Comparison of ENCODE assay signal across 9 cellular contexts in the genomic region with DNA sequence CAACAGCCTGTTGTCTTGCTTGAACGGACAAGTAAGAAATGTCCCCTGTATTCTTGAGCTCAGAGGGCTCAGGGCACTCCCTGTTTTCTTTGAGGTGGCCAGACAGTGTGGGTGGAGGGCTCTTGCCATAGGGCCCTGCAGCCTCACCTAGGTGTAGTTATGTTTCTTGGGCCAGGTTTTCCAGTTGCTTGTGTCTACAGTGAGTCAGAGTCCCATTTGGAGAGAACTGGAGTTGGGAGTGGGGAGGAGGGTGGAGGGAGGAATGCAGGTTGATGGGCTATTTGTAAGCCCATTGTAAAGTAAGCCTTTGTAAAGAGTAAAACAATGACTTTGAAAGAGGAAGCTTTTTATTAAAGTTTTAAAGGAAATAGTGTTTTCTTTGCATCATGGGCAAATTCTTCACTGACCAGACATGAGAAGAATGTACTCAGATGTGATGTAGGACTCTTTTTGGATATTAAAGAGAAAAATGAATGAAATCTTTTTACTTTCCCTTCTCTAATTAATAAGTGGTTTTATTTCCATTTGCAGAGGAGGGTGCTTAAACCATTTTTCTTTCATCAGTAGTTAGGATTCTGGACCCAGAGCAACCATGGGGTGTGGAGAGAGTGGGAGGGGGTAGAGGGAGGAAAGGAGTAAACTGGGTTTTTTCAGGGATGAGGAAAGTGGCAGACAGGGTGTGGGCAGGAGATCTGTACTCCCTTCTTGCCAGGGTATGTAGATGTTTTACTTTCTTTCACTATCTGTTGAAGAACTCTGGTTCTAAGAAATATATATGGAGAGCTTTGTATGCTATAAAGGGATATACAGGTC. TPM values are rescaled to one million over a fixed set of nuclear protein-coding genes. Genes with fewer than 3 reads are reported as not detected.
DNase-seq lines count a peak whose midpoint lies in the region; ATAC-seq, FAIRE-seq and TF ChIP-seq lines count a peak whose summit lies in the region.
"Had no signal": no experiment of that assay in that cellular context is flagged by ENCODE, and none has a peak within 500 bp of the region (broad histone marks: within the 10 kb centered on the region; RNA-seq: fewer than 3 reads in every experiment).

No MANE protein-coding gene starts in this region.

- dilution Hi-C loops in keratinocyte (cut with MboI; ENCODE audit: extremely low pct_ligation_motif_present, low sequenced_read_pairs): no loop called here

- peak; percentile 34 for DNase-seq in HPDE6-E6E7 (ENCODE audit: extremely low spot score)
- no peak for DNase-seq in GM12878 (ENCODE audit: low read depth, low spot score)
- peak; percentile 76 for DNase-seq in keratinocyte (ENCODE audit: low read depth, low spot score)
- DNase-seq in stomach: peak; percentile 52
- DNase-seq in MM.1S: no peak
- DNase-seq in amniotic stem cell (lab: John Stamatoyannopoulos, UW): no peak
- DNase-seq in activated naive CD4-positive, alpha-beta T cell treated with anti-CD3 and anti-CD28 coated beads, Interleukin-2, amount 50 U/mL, for 16 hours: no peak
- DNase-seq: right cardiac atrium had no signal

- no peak overlapping the region for H3K4me3 ChIP-seq in GM12878
- peak overlapping the region; percentile 13 to 43 (median 41) for H3K4me3 ChIP-seq in keratinocyte (ENCODE audit: control insufficient read depth in 2 of 3, extremely low read depth in 1 of 3, insufficient read depth in 2 of 3, low read depth in 1 of 3, low read length in 3 of 3)
- peak overlapping the region in 3 of 4 donors; percentile 10 to 35 (median 26) for H3K4me3 ChIP-seq in stomach
- H3K4me3 ChIP-seq in MM.1S (ENCODE audit: low read length): no peak overlapping the region

- TF ChIP-seq RAD21 in GM12878 (IDR thresholded peaks at IDR 0.05; ENCODE audit: insufficient read depth, low read depth, low read length): no peak

- in situ Hi-C loops in GM12878 (cut with MboI): no loop called here

- no peaks in the 10 kb centered on the region for H3K36me3 ChIP-seq in GM12878 (ENCODE audit: control insufficient read depth in 2 of 2, insufficient read depth in 2 of 2, low read length in 1 of 2)
- H3K36me3 ChIP-seq in keratinocyte (ENCODE audit: control insufficient read depth in 2 of 2, extremely low read depth in 1 of 2, insufficient read depth in 2 of 2, low read length in 2 of 2): peaks cover 0 to 12% of the 10 kb centered on the region in 2 experiments
- no peaks in the 10 kb centered on the region for H3K36me3 ChIP-seq in stomach
- H3K36me3 ChIP-seq in MM.1S (replicated peaks; ENCODE audit: insufficient read depth, low read length): no peaks in the 10 kb centered on the region

- intact Hi-C loops in GM12878 (cut with micrococcal nuclease; ENCODE audit: unreplicated experiment) (no loop called here), stomach (cut with DNase I; ENCODE audit: low total_unique reads) (no loop called here)

- SMC1A ChIA-PET in GM12878 (lab: Charles Lee; ENCODE audit: uncharacterized antibody, unreplicated experiment): interaction anchor here (1.1 to 4.7 kb wide), 7 partner anchors 25 to 55 kb away, joined by 4 to 47 read pairs (median 9); partner anchors contain the start of gene MACF1

- TF ChIP-seq CTCF in GM12878 (IDR thresholded peaks at IDR 0.05 in 2 of 3, conservative IDR thresholded peaks at IDR 0.05 in 1 of 3; ENCODE audit: control insufficient read depth in 2 of 3, extremely low read depth in 1 of 3, insufficient read depth in 1 of 3, low read depth in 3 of 3, low read length in 3 of 3) (no peak), keratinocyte (optimal IDR thresholded peaks at IDR 0.05 in 1 of 3, IDR thresholded peaks at IDR 0.05 in 1 of 3, conservative IDR thresholded peaks at IDR 0.05 in 1 of 3; ENCODE audit: extremely low read depth in 1 of 3, insufficient read depth in 2 of 3, low read length in 3 of 3) (no peak), stomach (IDR thresholded peaks at IDR 0.05) (no peak), MM.1S (IDR thresholded peaks at IDR 0.05; ENCODE audit: low read length) (no peak)

- peaks cover 2% of the 10 kb centered on the region; the same call in 1 of the 2 replicates for H4K20me1 ChIP-seq in GM12878 (ENCODE audit: control insufficient read depth, insufficient read depth)
- peaks cover 5% of the 10 kb centered on the region for H4K20me1 ChIP-seq in keratinocyte (ENCODE audit: control insufficient read depth, extremely low read depth, insufficient read depth, low read length)
- H4K20me1 ChIP-seq in MM.1S (ENCODE audit: insufficient read depth, low read length): no peaks in the 10 kb centered on the region

- no TSS peak for BruUV-seq in GM12878 (replicated peaks; lab: Mats Ljungman, UMichigan)

- no peaks in the 10 kb centered on the region for H3K9me2 ChIP-seq in MM.1S (replicated peaks; ENCODE audit: insufficient read depth, low read length)

- H3K27me3 ChIP-seq in GM12878 (replicated peaks in 1 of 2; ENCODE audit: control insufficient read depth in 2 of 2, insufficient read depth in 2 of 2, low read length in 1 of 2) (no peaks in the 10 kb centered on the region), keratinocyte (ENCODE audit: control insufficient read depth, extremely low read depth, insufficient read depth, low read length) (no peaks in the 10 kb centered on the region), stomach (no peaks in the 10 kb centered on the region), MM.1S (replicated peaks; ENCODE audit: insufficient read depth, low read length) (no peaks in the 10 kb centered on the region)

- no peak overlapping the region for H3K9ac ChIP-seq in GM12878 (ENCODE audit: control insufficient read depth, insufficient read depth, low read length)
- H3K9ac ChIP-seq in keratinocyte (ENCODE audit: control insufficient read depth, extremely low read depth, insufficient read depth, low read length): peak overlapping the region; percentile 60
- no peak overlapping the region for H3K9ac ChIP-seq in MM.1S (ENCODE audit: low read length)

- H3F3A ChIP-seq in MM.1S (ENCODE audit: insufficient read depth, low read length): no peaks in the 10 kb centered on the region

- H2AFZ ChIP-seq in GM12878 (ENCODE audit: control insufficient read depth, low read depth, low read length): no peak overlapping the region
- H2AFZ ChIP-seq in keratinocyte (ENCODE audit: control insufficient read depth, low read length): no peak overlapping the region
- H2AFZ ChIP-seq in MM.1S (ENCODE audit: low read length): no peak overlapping the region

- peaks cover 2% of the 10 kb centered on the region; the same call in 1 of the 2 replicates for H3K4me1 ChIP-seq in GM12878 (ENCODE audit: control insufficient read depth, insufficient read depth, low read length)
- peaks cover 48% of the 10 kb centered on the region for H3K4me1 ChIP-seq in keratinocyte (ENCODE audit: control insufficient read depth, extremely low read depth, insufficient read depth, low read length)
- peaks cover 55 to 81% (median 73%) of the 10 kb centered on the region in 4 donors for H3K4me1 ChIP-seq in stomach
- H3K4me1 ChIP-seq in MM.1S (ENCODE audit: low read length): no peaks in the 10 kb centered on the region

- H3K9me3 ChIP-seq in GM12878 (replicated peaks; ENCODE audit: control insufficient read depth, insufficient read depth, low read length) (no peaks in the 10 kb centered on the region), keratinocyte (ENCODE audit: control insufficient read depth, low read depth, low read length) (no peaks in the 10 kb centered on the region), stomach (no peaks in the 10 kb centered on the region), MM.1S (replicated peaks; ENCODE audit: insufficient read depth, low read length) (no peaks in the 10 kb centered on the region)

- CTCF ChIA-PET in GM12878 (lab: Yijun Ruan, JAX): interaction anchor here (0.6 to 4.3 kb wide), 6 partner anchors 12 to 264 kb away, joined by 3 to 48 read pairs (median 4); no protein-coding TSS in a partner anchor

- no peak for TF ChIP-seq EP300 in GM12878 (IDR thresholded peaks at IDR 0.05; ENCODE audit: borderline replicate concordance in 1 of 2, control insufficient read depth in 1 of 2, low read depth in 2 of 2, low read length in 2 of 2)
- no peak for TF ChIP-seq EP300 in stomach (IDR thresholded peaks at IDR 0.05)

- H3K27ac ChIP-seq in GM12878 (ENCODE audit: control insufficient read depth, insufficient read depth) (no peak overlapping the region), keratinocyte (ENCODE audit: control insufficient read depth, insufficient read depth, low read length) (peak overlapping the region; percentile 90), stomach (peak overlapping the region; percentile 86 to 94 (median 87)), MM.1S (ENCODE audit: low read length) (no peak overlapping the region)

- FAIRE-seq in GM12878 (lab: Jason Lieb, UNC): no peak
- peak; percentile 83 for FAIRE-seq in keratinocyte (lab: Jason Lieb, UNC)

- 35% methylated on average over 1 of the region's 1 CpG for WGBS in GM12878 (ENCODE audit: insufficient coverage, insufficient replicate concordance, low lambda C conversion rate, missing lambda C conversion rate)
- WGBS in stomach, 5 donors: 24 to 75% (median 29%) methylated on average over 1 of the region's 1 CpG

- POLR2A ChIA-PET in GM12878 (lab: Charles Lee): interaction anchor here (0.6 to 1.2 kb wide), 3 partner anchors 28 to 94 kb away, joined by 3 to 5 read pairs (median 4); no protein-coding TSS in a partner anchor

- no peak overlapping the region for H3K4me2 ChIP-seq in GM12878 (ENCODE audit: control insufficient read depth, insufficient read depth)
- H3K4me2 ChIP-seq in keratinocyte (ENCODE audit: control insufficient read depth, extremely low read depth, insufficient read depth, low read depth, low read length): peak overlapping the region; percentile 88
- no peak overlapping the region for H3K4me2 ChIP-seq in MM.1S (ENCODE audit: low read depth, low read length)

- ATAC-seq in GM12878 (peak; percentile 44), GM21723 (IDR thresholded peaks at IDR 0.05; ENCODE audit: unreplicated experiment) (no peak)

- TF ChIP-seq POLR2A in GM12878 (IDR thresholded peaks at IDR 0.05; ENCODE audit: low read depth, low read length): no peak
- TF ChIP-seq POLR2A in stomach (IDR thresholded peaks at IDR 0.05): no peak

- RAD21 ChIA-PET in GM12878 (lab: Charles Lee; ENCODE audit: unreplicated experiment): interaction anchor here (1.3 to 2.9 kb wide), 5 partner anchors 26 to 101 kb away, joined by 3 to 27 read pairs (median 7); no protein-coding TSS in a partner anchor

- H3K79me2 ChIP-seq in GM12878 (ENCODE audit: control insufficient read depth, insufficient read depth, low read length): peaks cover 15% of the 10 kb centered on the region
- peaks cover 95% of the 10 kb centered on the region for H3K79me2 ChIP-seq in keratinocyte (ENCODE audit: control insufficient read depth, insufficient read depth, low read length)
- no peaks in the 10 kb centered on the region for H3K79me2 ChIP-seq in MM.1S (ENCODE audit: low read length)

- peaks cover 7% of the 10 kb centered on the region for H3K9me1 ChIP-seq in keratinocyte (ENCODE audit: control insufficient read depth, extremely low read depth, insufficient read depth, low read length)

RNA-seq across cellular contexts. Expression of gene MACF1, which starts 45.1 kb away (rescaled TPM):
- 1,323 and 1,410 TPM in 2 replicates for total RNA-seq in GM12878 (2013; cell fraction: nucleolus; rRNA removed)
- 175 and 184 TPM in 2 replicates for total RNA-seq in GM12878 (2014; rRNA removed)
- 173 and 184 TPM in 2 replicates for total RNA-seq in GM12878 (2014; rRNA removed; fragmentation: Illumina TruSeq; extraction: Trizol)
- 192 and 201 TPM in 2 replicates for total RNA-seq in GM12878 (2021)
- polyA plus RNA-seq in GM12878 (2011; ENCODE audit: low read depth): 51.2 TPM
- 49.5 and 55.6 TPM in 2 replicates for polyA plus RNA-seq in GM12878 (2011; rRNA removed)
- polyA plus RNA-seq in GM12878 (2011; cell fraction: cytosol; rRNA removed): 27.5 and 30.2 TPM in 2 replicates
- polyA plus RNA-seq in GM12878 (2011; cell fraction: nucleus; rRNA removed): 209 and 235 TPM in 2 replicates
- polyA plus RNA-seq in GM12878 (2012): 68.9 and 74.7 TPM in 2 replicates
- 115 and 138 TPM in 2 replicates for polyA plus RNA-seq in GM12878 (2014; fragmentation: Illumina TruSeq; extraction: Trizol)
- 10 to 100 TPM; 15.5 to 25.1 TPM for polyA plus RNA-seq in GM12878 (2014; fragmentation: Nextera tagmentation; extraction: Ambion mirVana)
- 84.8 and 89.8 TPM in 2 replicates for polyA plus RNA-seq in GM12878 (2014; rRNA removed)
- polyA plus RNA-seq in GM12878 (2016; fragmentation: Nextera tagmentation; extraction: Ambion mirVana): 10 to 100 TPM; 55.7 to 64.0 TPM
- 281 and 359 TPM in 2 replicates for polyA minus RNA-seq in GM12878 (2011; rRNA and poly(A)+ RNA removed)
- 55.2 and 61.2 TPM in 2 replicates for polyA minus RNA-seq in GM12878 (2011; cell fraction: cytosol; rRNA and poly(A)+ RNA removed)
- 400 and 552 TPM in 2 replicates for polyA minus RNA-seq in GM12878 (2011; cell fraction: nucleus; rRNA and poly(A)+ RNA removed)
- polyA plus RNA-seq in keratinocyte: 84.8 to 111 TPM (median 96.9 TPM) in 3 replicates
- polyA plus RNA-seq in keratinocyte (2011; ENCODE audit: low read depth): 210 TPM
- polyA plus RNA-seq in keratinocyte (2011; cell fraction: cytosol; rRNA removed): 32.6 and 38.9 TPM in 2 replicates
- polyA plus RNA-seq in keratinocyte (2011; cell fraction: nucleus; rRNA removed): 432 and 528 TPM in 2 replicates
- 132 and 145 TPM in 2 replicates for polyA plus RNA-seq in keratinocyte (2012; ENCODE audit: low replicate concordance)
- 223 to 562 TPM (median 369 TPM) in 3 replicates for polyA minus RNA-seq in keratinocyte
- polyA minus RNA-seq in keratinocyte (2011; cell fraction: cytosol; rRNA and poly(A)+ RNA removed): 87.1 TPM
- polyA minus RNA-seq in keratinocyte (2011; cell fraction: nucleus; rRNA and poly(A)+ RNA removed): 697 and 1,508 TPM in 2 replicates
- total RNA-seq in stomach: 100 to 1,000 TPM; 170 to 662 (median 401) TPM
- polyA plus RNA-seq in stomach: 10 to 100 TPM; 16.8 to 40.1 (median 26.8) TPM

Comparison
In these comparisons a context has a peak if more than half of its experiments do, and no peak if none do; other contexts are left out.
1. DNase-seq: peak in HPDE6-E6E7 (single experiment), keratinocyte (single experiment) and stomach (single experiment); none in GM12878 (single experiment), MM.1S (single experiment), amniotic stem cell (single experiment) and activated naive CD4-positive, alpha-beta T cell treated with anti-CD3 and anti-CD28 coated beads, Interleukin-2, amount 50 U/mL, for 16 hours (single experiment).
2. H3K27ac ChIP-seq: peak in keratinocyte (single experiment) and stomach (5 of 5); none in GM12878 (single experiment) and MM.1S (single experiment).
3. H3K4me3 ChIP-seq: peak in keratinocyte (3 of 3) and stomach (3 of 4); none in GM12878 (single experiment) and MM.1S (single experiment).